In genomic region chr12:53651718-53652117, GRCh38 we compare ENCODE assay signal across 19 cellular contexts.
"Had no signal": no experiment of that assay in that cellular context is flagged by ENCODE, and none has a peak within 500 bp of the region (broad histone marks: within the 10 kb centered on the region; RNA-seq: fewer than 3 reads in every experiment).

No MANE protein-coding gene starts in this region.

- ATAC-seq: foreskin keratinocyte; heart right ventricle; left lung; lower lobe of right lung; naive thymus-derived CD4-positive, alpha-beta T cell; sciatic nerve had no signal

- H3K4me3 ChIP-seq: coronary artery, heart right ventricle, left lung, lower lobe of right lung, skin epidermis, tibial artery had no signal

- H3K4me1 ChIP-seq: foreskin keratinocyte, heart right ventricle, left lung, lower lobe of right lung had no signal

- H3K36me3 ChIP-seq: heart right ventricle, left lung, lower lobe of right lung, tibial artery had no signal

- H3K27me3 ChIP-seq: foreskin keratinocyte, heart right ventricle, left lung, tibial artery had no signal

- H3K9me3 ChIP-seq: heart right ventricle, left lung, lower lobe of right lung, tibial artery had no signal

- DNase-seq: caudate nucleus; effector CD4-positive, alpha-beta T cell; endodermal cell; erythroblast; foreskin keratinocyte; heart right ventricle; hypothalamus; islet precursor cell; left lung; lower lobe of right lung; midbrain; naive thymus-derived CD4-positive, alpha-beta T cell; nephron progenitor cell; stimulated activated CD4-positive, alpha-beta T cell treated with anti-CD3 and anti-CD28 coated beads, Interleukin-2, amount 100 ng/mL, for 48 hours; stimulated activated naive CD4-positive, alpha-beta T cell treated with Interleukin-2 at 50 U/mL for 16 hours; tibial artery had no signal

- H3K27ac ChIP-seq: foreskin keratinocyte, heart right ventricle, left lung, lower lobe of right lung, skin epidermis had no signal
